8 cellular contexts compared by ENCODE assay signal in the genomic region with DNA sequence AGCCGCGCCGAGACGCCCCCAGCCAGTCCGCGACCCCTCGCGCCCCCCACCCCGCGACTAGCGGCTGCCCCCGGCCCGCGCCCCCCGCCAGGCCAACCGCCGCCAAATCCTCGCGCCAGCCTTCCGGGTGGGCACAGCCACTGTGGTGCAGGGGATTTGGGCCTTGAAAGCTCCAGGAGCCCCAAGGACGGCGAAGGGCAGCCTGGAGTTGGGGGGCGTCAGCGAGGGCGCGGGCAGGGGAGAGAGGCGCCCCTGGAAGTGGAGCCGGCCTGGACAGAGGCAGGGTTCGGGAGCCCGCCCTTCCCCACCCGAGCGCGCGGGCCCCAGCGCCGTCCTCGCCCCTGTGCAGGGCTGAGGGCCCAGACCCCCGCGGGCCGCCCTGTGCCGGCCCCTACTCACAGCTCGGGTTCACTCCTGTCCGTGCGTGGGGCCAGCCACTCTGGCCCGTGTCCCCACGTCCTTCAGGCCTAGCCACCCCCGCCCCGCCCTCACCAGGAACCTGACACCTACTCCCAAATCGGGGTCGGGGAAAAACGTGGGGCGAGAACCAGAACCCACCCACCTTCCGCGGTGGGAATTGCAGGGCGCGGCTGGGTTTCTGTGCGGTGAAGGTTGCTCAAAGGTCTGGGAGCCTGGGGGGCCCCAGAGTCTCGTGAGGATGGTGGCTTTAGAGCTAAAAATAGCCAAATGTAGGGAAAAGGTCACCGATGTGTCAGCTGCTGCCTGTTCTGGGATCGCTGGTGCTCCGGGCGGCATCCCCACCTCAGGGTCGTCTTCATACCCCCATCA. TPM values are rescaled to one million over a fixed set of nuclear protein-coding genes. Genes with fewer than 3 reads are reported as not detected.
DNase-seq lines count a peak whose midpoint lies in the region; ATAC-seq and TF ChIP-seq lines count a peak whose summit lies in the region.

Gene CPT1B (minus strand): TSS at position 441 of the 789 bp plus-strand sequence. CDS start 512 bp downstream, outside the sequence.

- H3K4me3 ChIP-seq in Karpas-422 (ENCODE audit: low read length) (no peak within 1 kb of the TSS), brain microvascular endothelial cell (ENCODE audit: low read depth, low read length) (no peak within 1 kb of the TSS), left lung (no peak within 1 kb of the TSS), stomach smooth muscle (ENCODE audit: low read length in 2 of 2) (peak within 1 kb of the TSS in 1 of 2 donors; percentile 49), MM.1S (ENCODE audit: low read length) (no peak within 1 kb of the TSS)

- intact Hi-C loops in left lung (cut with DNase I): no loop called here

- H3K9ac ChIP-seq in Karpas-422 (ENCODE audit: low read length): no peak within 1 kb of the TSS
- H3K9ac ChIP-seq in stomach smooth muscle (ENCODE audit: low read length in 2 of 2): peak within 1 kb of the TSS in 1 of 2 donors; percentile 38
- H3K9ac ChIP-seq in MM.1S (ENCODE audit: low read length): no peak within 1 kb of the TSS

- ATAC-seq in left lung: no peak
- ATAC-seq in GM18867 (IDR thresholded peaks at IDR 0.05; ENCODE audit: unreplicated experiment): no peak
- ATAC-seq in HG03342 (IDR thresholded peaks at IDR 0.05; ENCODE audit: unreplicated experiment): no peak

- H4K20me1 ChIP-seq in Karpas-422 (ENCODE audit: insufficient read depth, low read depth, low read length): no peaks in the 10 kb centered on the region
- no peaks in the 10 kb centered on the region for H4K20me1 ChIP-seq in MM.1S (ENCODE audit: insufficient read depth, low read length)

- H3K4me1 ChIP-seq in Karpas-422 (ENCODE audit: low read length): peaks cover 11% of the 10 kb centered on the region
- peaks cover 10 to 31% of the 10 kb centered on the region in 2 donors for H3K4me1 ChIP-seq in left lung
- peaks cover 32% of the 10 kb centered on the region for H3K4me1 ChIP-seq in stomach smooth muscle (ENCODE audit: control insufficient read depth, insufficient read depth, low read length)
- H3K4me1 ChIP-seq in MM.1S (ENCODE audit: low read length): 0 out of 2 replicates have a peak, but pooled peaks cover 4% of the 10 kb centered on the region

- H2AFZ ChIP-seq in Karpas-422 (ENCODE audit: low read length): no peak within 1 kb of the TSS
- no peak within 1 kb of the TSS for H2AFZ ChIP-seq in MM.1S (ENCODE audit: low read length)

- H3F3A ChIP-seq in MM.1S (ENCODE audit: insufficient read depth, low read length): no peaks in the 10 kb centered on the region

- H3K4me2 ChIP-seq in Karpas-422 (ENCODE audit: low read depth, low read length, poor library complexity, severe bottlenecking): no peak within 1 kb of the TSS
- H3K4me2 ChIP-seq in MM.1S (ENCODE audit: low read depth, low read length): no peak within 1 kb of the TSS

- H3K36me3 ChIP-seq in Karpas-422 (ENCODE audit: insufficient read depth, low read length) (peaks cover 16% of the 10 kb centered on the region; the same call in 1 of the 2 replicates), brain microvascular endothelial cell (replicated peaks) (no peaks in the 10 kb centered on the region), left lung (peaks cover 0 to 37% of the 10 kb centered on the region in 2 donors), stomach smooth muscle (ENCODE audit: control insufficient read depth in 2 of 2, insufficient read depth in 2 of 2, low read length in 2 of 2) (peaks cover 5 to 6% of the 10 kb centered on the region in 2 donors), MM.1S (replicated peaks; ENCODE audit: insufficient read depth, low read length) (no peaks in the 10 kb centered on the region)

- DNase-seq in Karpas-422 (no peak), brain microvascular endothelial cell (no peak), left lung (no peak), MM.1S (no peak), EL (no peak)

- H3K27me3 ChIP-seq in Karpas-422 (ENCODE audit: low read length) (no peaks in the 10 kb centered on the region), brain microvascular endothelial cell (replicated peaks) (no peaks in the 10 kb centered on the region), left lung (peaks cover 0 to 5% of the 10 kb centered on the region in 2 donors), stomach smooth muscle (ENCODE audit: control insufficient read depth in 1 of 2, insufficient read depth in 2 of 2, low read length in 2 of 2) (peaks cover 8 to 21% of the 10 kb centered on the region in 2 donors), MM.1S (replicated peaks; ENCODE audit: insufficient read depth, low read length) (no peaks in the 10 kb centered on the region)

- peaks cover 19% of the 10 kb centered on the region for H3K79me2 ChIP-seq in Karpas-422 (ENCODE audit: low read length)
- H3K79me2 ChIP-seq in MM.1S (ENCODE audit: low read length): peaks cover 12% of the 10 kb centered on the region

- H3K27ac ChIP-seq in Karpas-422 (ENCODE audit: low read length): no peak within 1 kb of the TSS
- no peak within 1 kb of the TSS for H3K27ac ChIP-seq in brain microvascular endothelial cell
- H3K27ac ChIP-seq in left lung: no peak within 1 kb of the TSS
- H3K27ac ChIP-seq in stomach smooth muscle (ENCODE audit: low read length): peak within 1 kb of the TSS; percentile 2
- H3K27ac ChIP-seq in MM.1S (ENCODE audit: low read length): no peak within 1 kb of the TSS

- H3K9me3 ChIP-seq in Karpas-422 (ENCODE audit: low read length): no peaks in the 10 kb centered on the region
- no peaks in the 10 kb centered on the region for H3K9me3 ChIP-seq in left lung
- H3K9me3 ChIP-seq in stomach smooth muscle (ENCODE audit: control insufficient read depth in 2 of 2, low read length in 2 of 2): no peaks in the 10 kb centered on the region
- no peaks in the 10 kb centered on the region for H3K9me3 ChIP-seq in MM.1S (replicated peaks; ENCODE audit: insufficient read depth, low read length)

- in situ Hi-C loops in brain microvascular endothelial cell (cut with HindIII; ENCODE audit: low pct_ligation_motif_present, low sequenced_read_pairs): no loop called here

- TF ChIP-seq CTCF in brain microvascular endothelial cell (IDR thresholded peaks at IDR 0.05; ENCODE audit: low read depth, low read length, missing control alignments): peak; percentile 20
- TF ChIP-seq CTCF in left lung (IDR thresholded peaks at IDR 0.05): no peak
- TF ChIP-seq CTCF in MM.1S (IDR thresholded peaks at IDR 0.05; ENCODE audit: low read length): no peak

- H3K9me2 ChIP-seq in Karpas-422 (replicated peaks; ENCODE audit: insufficient read depth, low read length) (no peaks in the 10 kb centered on the region), MM.1S (replicated peaks; ENCODE audit: insufficient read depth, low read length) (no peaks in the 10 kb centered on the region)

RNA-seq across cellular contexts. Expression of gene CPT1B, which starts in this region (rescaled TPM):
- total RNA-seq in Karpas-422 (2014; rRNA removed; shearing (Covaris generic); ENCODE audit: low replicate concordance): 50.3 and 80.0 TPM in 2 replicates
- 10 to 100 TPM; 15.3 to 20.0 TPM for total RNA-seq in left lung
